19 cellular contexts compared by ENCODE assay signal in genomic region chr3:124669470-124669869, GRCh38.
DNase-seq lines count a peak whose midpoint lies in the region; ATAC-seq and TF ChIP-seq lines count a peak whose summit lies in the region.
"Had no signal": no experiment of that assay in that cellular context is flagged by ENCODE, and none has a peak within 500 bp of the region (broad histone marks: within the 10 kb centered on the region; RNA-seq: fewer than 3 reads in every experiment).

No MANE protein-coding gene starts in this region.

- H3K27ac Mint-ChIP-seq in nephron progenitor cell, result no peak overlapping the region
- H3K27ac Mint-ChIP-seq: activated CD4-positive, alpha-beta T cell treated with anti-CD3 and anti-CD28 coated beads, Interleukin-2, amount 10 ng/mL, durations not matched to agents 24 days and 14 days; activated naive CD8-positive, alpha-beta T cell had no signal

- H3K36me3 Mint-ChIP-seq in nephron progenitor cell (ENCODE audit: low read depth), result peaks cover 40% of the 10 kb centered on the region

- peak; percentile 64 for DNase-seq in AG08395 (ENCODE audit: low spot score)
- DNase-seq in HS-5 (ENCODE audit: low read depth), result peak; percentile 67
- DNase-seq in astrocyte of the hippocampus (ENCODE audit: low read depth, low spot score), result peak; percentile 52
- peak; percentile 3 for DNase-seq in kidney glomerular epithelial cell (lab: John Stamatoyannopoulos, UW)
- DNase-seq in HUDEP-2 (lab: John Stamatoyannopoulos, UW; ENCODE audit: unreplicated experiment in 76 of 76), result no peak
- no peak for DNase-seq in nephron progenitor cell
- no peak for DNase-seq in stomach
- DNase-seq: activated CD4-positive, alpha-beta T cell treated with anti-CD3 and anti-CD28 coated beads, Interleukin-2, amount 10 ng/mL, durations not matched to agents 24 days and 14 days; activated T-cell treated with anti-CD3 and anti-CD28 coated beads for 4 hours; BE2C; left cardiac atrium; NCI-H1694; NCI-H510A; pancreas; stimulated activated naive CD8-positive, alpha-beta T cell treated with anti-CD3 and anti-CD28 coated beads, Interleukin-15, Interleukin-2, amounts not matched to agents 100 U/mL and 50 U/mL, for 24 hours had no signal

- WGBS in stomach, 5 donors, result 34 to 49% (median 43%) methylated on average over 3 of the region's 3 CpGs

- no peak for ATAC-seq in GM19455 (IDR thresholded peaks at IDR 0.05; ENCODE audit: unreplicated experiment)
- ATAC-seq: pancreas; stimulated activated naive CD8-positive, alpha-beta T cell treated with anti-CD3 and anti-CD28 coated beads, Interleukin-15, Interleukin-2, amounts not matched to agents 100 U/mL and 50 U/mL, for 24 hours had no signal

- no peaks in the 10 kb centered on the region for H3K9me3 ChIP-seq in stomach
- H3K9me3 ChIP-seq: BE2C, pancreas had no signal

- no peaks in the 10 kb centered on the region for H3K4me1 Mint-ChIP-seq in nephron progenitor cell

- TF ChIP-seq EP300 in stomach (IDR thresholded peaks at IDR 0.05), result no peak

- H3K27me3 ChIP-seq in stomach, result no peaks in the 10 kb centered on the region
- H3K27me3 ChIP-seq: BE2C, hepatocyte, pancreas had no signal

- H3K4me3 Mint-ChIP-seq in nephron progenitor cell, result no peak overlapping the region
- H3K4me3 Mint-ChIP-seq: activated CD4-positive, alpha-beta T cell treated with anti-CD3 and anti-CD28 coated beads, Interleukin-2, amount 10 ng/mL, durations not matched to agents 24 days and 14 days; activated naive CD8-positive, alpha-beta T cell had no signal

- H3K36me3 ChIP-seq in stomach, result peaks cover 24 to 79% (median 73%) of the 10 kb centered on the region in 4 donors

- no peak for TF ChIP-seq POLR2A in stomach (IDR thresholded peaks at IDR 0.05)

- peaks cover 7% of the 10 kb centered on the region for H3K27me3 Mint-ChIP-seq in nephron progenitor cell (ENCODE audit: low read depth, poor library complexity)
- H3K27me3 Mint-ChIP-seq: activated CD4-positive, alpha-beta T cell treated with anti-CD3 and anti-CD28 coated beads, Interleukin-2, amount 10 ng/mL, durations not matched to agents 24 days and 14 days; activated naive CD8-positive, alpha-beta T cell had no signal

- no peak overlapping the region for H3K27ac ChIP-seq in stomach
- H3K27ac ChIP-seq: hepatocyte, pancreas, SK-N-MC had no signal

- H3K4me3 ChIP-seq in stomach, result no peak overlapping the region
- H3K4me3 ChIP-seq: hepatocyte, pancreas, SK-N-MC had no signal

- TF ChIP-seq CTCF in nephron progenitor cell (IDR thresholded peaks at IDR 0.05) (no peak), stomach (IDR thresholded peaks at IDR 0.05) (no peak)

- intact Hi-C loops in stomach (cut with DNase I; ENCODE audit: low total_unique reads), result no loop called here

- H3K9me3 Mint-ChIP-seq in nephron progenitor cell, result no peaks in the 10 kb centered on the region

- H3K4me1 ChIP-seq in stomach, result peaks cover 2 to 23% (median 14%) of the 10 kb centered on the region in 4 donors
- H3K4me1 ChIP-seq: BE2C had no signal

Comparison
In these comparisons a context has a peak if more than half of its experiments do, and no peak if none do; other contexts are left out.
1. DNase-seq: peak in AG08395 (single experiment), HS-5 (single experiment), astrocyte of the hippocampus (single experiment) and kidney glomerular epithelial cell (single experiment); none in HUDEP-2 (0 of 76), nephron progenitor cell (single experiment) and stomach (single experiment).